8 cellular contexts compared by ENCODE assay signal in genomic region chr7:35537067-35538023, GRCh38.
A peak's percentile ranks its signal among the peaks of the same experiment; 100 is the strongest.
DNase-seq lines count a peak whose midpoint lies in the region; ATAC-seq and TF ChIP-seq lines count a peak whose summit lies in the region.

No MANE protein-coding gene starts in this region.

- no peaks in the 10 kb centered on the region for H3K9me2 ChIP-seq in PC-9 (ENCODE audit: insufficient read depth)

- H2AFZ ChIP-seq in PC-9: peak overlapping the region; percentile 69

- DNase-seq in DMS53 treated with DMSO at 0.1 percent for 48 hours (lab: John Stamatoyannopoulos, UW; ENCODE audit: unreplicated experiment) (peak; percentile 75), HuH-7.5 (ENCODE audit: low spot score) (peak; percentile 79), PC-9 (peak; percentile 56 to 73), fibroblast of peridontal ligament (ENCODE audit: extremely low read depth) (peak; percentile 60)
- peak; percentile 67 for DNase-seq in activated T-helper 1 cell treated with anti-CD3 and anti-CD28 coated beads, Interleukin-12 subunit alpha, Interleukin-12 subunit beta, Interleukin-2, Interleukin-4 antibody, amounts not matched to agents 30 ng/mL and 10 ng/mL and 1 ng/mL, durations not matched to agents 14 hours and 24 hours and 36 hours (ENCODE audit: low spot score)
- DNase-seq in stimulated activated naive CD4-positive, alpha-beta T cell (lab: John Stamatoyannopoulos, UW): peak; percentile 52 to 80 (median 64)

- POLR2A ChIA-PET in PC-9 (lab: Charles Lee; ENCODE audit: unreplicated experiment): no interaction called here

- H3K27ac ChIP-seq in PC-9: no peak overlapping the region

- 0 out of 2 replicates have a peak, but pooled peaks cover 9% of the 10 kb centered on the region for H3K4me1 ChIP-seq in PC-9 (replicated peaks; ENCODE audit: insufficient read depth)

- no peaks in the 10 kb centered on the region for H4K20me1 ChIP-seq in PC-9 (ENCODE audit: insufficient read depth)

- peak; percentile 100 for TF ChIP-seq CTCF in PC-9 (conservative IDR thresholded peaks at IDR 0.05)
- peak; percentile 92 to 98 (median 96) for TF ChIP-seq CTCF in nephron (IDR thresholded peaks at IDR 0.05; ENCODE audit: unreplicated experiment in 3 of 3)

- peak overlapping the region; percentile 55 for H3K4me3 ChIP-seq in PC-9

- CTCF ChIA-PET in PC-9 (lab: Charles Lee): no interaction called here

- H3K4me3 Mint-ChIP-seq in activated T-helper 1 cell treated with anti-CD3 and anti-CD28 coated beads, Interleukin-12 subunit alpha, Interleukin-12 subunit beta, Interleukin-2, Interleukin-4 antibody, amounts not matched to agents 30 ng/mL and 10 ng/mL and 1 ng/mL, durations not matched to agents 14 hours and 24 hours and 36 hours: peak overlapping the region; percentile 58
- peak overlapping the region; percentile 74 to 81 (median 80) for H3K4me3 Mint-ChIP-seq in nephron

- ATAC-seq in GM21576 (IDR thresholded peaks at IDR 0.05; ENCODE audit: unreplicated experiment): peak; percentile 98

- no peaks in the 10 kb centered on the region for H3K36me3 ChIP-seq in PC-9 (ENCODE audit: low read depth)

- no peaks in the 10 kb centered on the region for H3K9me3 Mint-ChIP-seq in activated T-helper 1 cell treated with anti-CD3 and anti-CD28 coated beads, Interleukin-12 subunit alpha, Interleukin-12 subunit beta, Interleukin-2, Interleukin-4 antibody, amounts not matched to agents 30 ng/mL and 10 ng/mL and 1 ng/mL, durations not matched to agents 14 hours and 24 hours and 36 hours
- H3K9me3 Mint-ChIP-seq in nephron: no peaks in the 10 kb centered on the region

- intact Hi-C loops in PC-9 (cut with micrococcal nuclease; ENCODE audit: unreplicated experiment): loop anchor here (1.0 to 10.0 kb wide), 6 partner anchors 85 to 493 kb away; no protein-coding TSS in a partner anchor
- intact Hi-C loops in activated T-helper 1 cell treated with anti-CD3 and anti-CD28 coated beads, Interleukin-12 subunit alpha, Interleukin-12 subunit beta, Interleukin-2, Interleukin-4 antibody, amounts not matched to agents 30 ng/mL and 10 ng/mL and 1 ng/mL, durations not matched to agents 14 hours and 24 hours and 36 hours (cut with micrococcal nuclease): loop anchor here (1.0 to 10.0 kb wide), 8 partner anchors 16 to 1217 kb away; no protein-coding TSS in a partner anchor

- no peak overlapping the region for H3K27ac Mint-ChIP-seq in activated T-helper 1 cell treated with anti-CD3 and anti-CD28 coated beads, Interleukin-12 subunit alpha, Interleukin-12 subunit beta, Interleukin-2, Interleukin-4 antibody, amounts not matched to agents 30 ng/mL and 10 ng/mL and 1 ng/mL, durations not matched to agents 14 hours and 24 hours and 36 hours
- H3K27ac Mint-ChIP-seq in nephron: no peak overlapping the region

- no peaks in the 10 kb centered on the region for H3K9me3 ChIP-seq in PC-9 (ENCODE audit: insufficient read depth, low read depth)

- 0 out of 2 replicates have a peak, but pooled peaks cover 18% of the 10 kb centered on the region for H3K27me3 ChIP-seq in PC-9 (ENCODE audit: insufficient read depth, low read depth)

- H3K36me3 Mint-ChIP-seq in activated T-helper 1 cell treated with anti-CD3 and anti-CD28 coated beads, Interleukin-12 subunit alpha, Interleukin-12 subunit beta, Interleukin-2, Interleukin-4 antibody, amounts not matched to agents 30 ng/mL and 10 ng/mL and 1 ng/mL, durations not matched to agents 14 hours and 24 hours and 36 hours (ENCODE audit: low read depth): no peaks in the 10 kb centered on the region
- H3K36me3 Mint-ChIP-seq in nephron (ENCODE audit: low read depth): no peaks in the 10 kb centered on the region

- H3K27me3 Mint-ChIP-seq in activated T-helper 1 cell treated with anti-CD3 and anti-CD28 coated beads, Interleukin-12 subunit alpha, Interleukin-12 subunit beta, Interleukin-2, Interleukin-4 antibody, amounts not matched to agents 30 ng/mL and 10 ng/mL and 1 ng/mL, durations not matched to agents 14 hours and 24 hours and 36 hours (ENCODE audit: insufficient read depth): peaks cover 21% of the 10 kb centered on the region
- H3K27me3 Mint-ChIP-seq in nephron (ENCODE audit: low read depth): peaks cover 56% of the 10 kb centered on the region

- H3F3A ChIP-seq in PC-9 (ENCODE audit: insufficient read depth, low read depth): no peaks in the 10 kb centered on the region

- H3K4me1 Mint-ChIP-seq in activated T-helper 1 cell treated with anti-CD3 and anti-CD28 coated beads, Interleukin-12 subunit alpha, Interleukin-12 subunit beta, Interleukin-2, Interleukin-4 antibody, amounts not matched to agents 30 ng/mL and 10 ng/mL and 1 ng/mL, durations not matched to agents 14 hours and 24 hours and 36 hours (ENCODE audit: low read depth): no peaks in the 10 kb centered on the region
- no peaks in the 10 kb centered on the region for H3K4me1 Mint-ChIP-seq in nephron

- no peaks in the 10 kb centered on the region for H3K79me2 ChIP-seq in PC-9 (ENCODE audit: low read depth)

- no TSS peak for BruUV-seq in PC-9 (replicated peaks; lab: Mats Ljungman, UMichigan)

- peak overlapping the region; percentile 77 for H3K4me2 ChIP-seq in PC-9
